ENCODE assay signal across 11 cellular contexts in the genomic region with DNA sequence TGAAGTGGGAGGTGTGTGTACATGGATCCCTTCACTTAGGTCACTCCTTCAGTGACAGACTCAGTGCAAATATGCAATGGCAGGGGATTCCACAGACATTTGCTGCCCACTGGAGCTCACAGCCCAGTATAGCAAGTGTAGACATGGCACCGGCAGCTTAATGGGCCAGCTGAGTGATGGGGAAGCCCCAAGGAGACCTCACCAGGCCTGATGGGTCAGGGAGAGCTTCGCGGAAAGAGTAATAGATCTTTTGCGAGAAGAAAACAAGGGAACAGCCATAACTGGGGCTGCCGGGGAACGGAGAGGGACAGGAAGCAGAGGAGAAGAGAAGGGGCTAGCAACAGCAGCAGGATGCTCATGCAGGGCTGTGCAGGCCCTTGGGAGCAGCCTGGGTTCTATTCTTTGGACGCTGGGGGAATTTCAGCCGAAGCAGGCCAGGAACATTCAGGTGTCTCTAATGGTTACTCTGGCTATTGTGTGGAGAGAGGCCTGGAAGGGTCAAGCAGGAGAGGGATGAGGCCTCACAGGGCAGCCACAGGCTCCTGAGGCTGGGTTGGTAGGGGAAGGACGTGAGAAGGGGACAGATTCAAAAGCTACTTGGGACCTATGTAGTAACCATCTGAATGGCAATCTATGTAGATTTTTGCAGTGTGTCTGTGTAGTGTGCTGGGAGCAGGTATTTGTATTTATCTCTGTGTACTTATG. TPM values are rescaled to one million over a fixed set of nuclear protein-coding genes. Genes with fewer than 3 reads are reported as not detected.
DNase-seq lines count a peak whose midpoint lies in the region; ATAC-seq and TF ChIP-seq lines count a peak whose summit lies in the region.
"Had no signal": no experiment of that assay in that cellular context is flagged by ENCODE, and none has a peak within 500 bp of the region (broad histone marks: within the 10 kb centered on the region; RNA-seq: fewer than 3 reads in every experiment).

No MANE protein-coding gene starts in this region.

- H3K36me3 ChIP-seq in GM06990 (ENCODE audit: control insufficient read depth, insufficient read depth, low read length) (peaks cover 32% of the 10 kb centered on the region), hepatocyte (replicated peaks; ENCODE audit: insufficient read depth, low read depth) (no peaks in the 10 kb centered on the region)

- intact Hi-C loops in activated B cell treated with CpG ODN at 0.5 μM for 24 hours (cut with micrococcal nuclease) = loop anchor here (2.0 kb wide), 2 partner anchors 17 to 1031 kb away; no protein-coding TSS in a partner anchor

- peaks cover 48% of the 10 kb centered on the region for H3K4me1 Mint-ChIP-seq in activated B cell treated with CpG ODN at 0.5 μM for 24 hours

- H3K36me3 Mint-ChIP-seq in activated B cell treated with CpG ODN at 0.5 μM for 24 hours (ENCODE audit: low read depth) = peaks cover 52% of the 10 kb centered on the region

- peaks cover 43% of the 10 kb centered on the region for H3K79me2 ChIP-seq in hepatocyte

- H4K20me1 ChIP-seq in hepatocyte (ENCODE audit: insufficient read depth, poor library complexity, severe bottlenecking) = peaks cover 32% of the 10 kb centered on the region

- no peaks in the 10 kb centered on the region for H3K9me2 ChIP-seq in hepatocyte (replicated peaks; ENCODE audit: insufficient read depth)

- H3K27ac Mint-ChIP-seq in activated B cell treated with CpG ODN at 0.5 μM for 24 hours = peak overlapping the region; percentile 3

- CTCF ChIA-PET in activated B cell treated with CpG ODN at 0.5 μM for 24 hours (lab: Charles Lee) = interaction anchor here (0.6 to 23.1 kb wide), 13 partner anchors 9 to 115 kb away, joined by 3 to 502 read pairs (median 5); a partner anchor contains a TSS

- peak; percentile 22 for DNase-seq in ACHN
- DNase-seq in GM06990 (ENCODE audit: extremely low read depth, insufficient read length) = no peak
- DNase-seq in activated B cell treated with CpG ODN at 0.5 μM for 24 hours = no peak
- DNase-seq in hepatocyte (ENCODE audit: low spot score) = no peak
- DNase-seq in NCI-H524 (lab: John Stamatoyannopoulos, UW) = no peak
- no peak for DNase-seq in HuH-7 (ENCODE audit: low spot score)

- no peak overlapping the region for H3K4me3 Mint-ChIP-seq in activated B cell treated with CpG ODN at 0.5 μM for 24 hours

- in situ Hi-C loops in ACHN (cut with HindIII; ENCODE audit: low pct_ligation_motif_present, low pct_unique_long_range_greater_than_20kb, low sequenced_read_pairs) = no loop called here

- H3K9me3 Mint-ChIP-seq in activated B cell treated with CpG ODN at 0.5 μM for 24 hours = no peaks in the 10 kb centered on the region

- no peak overlapping the region for H3K4me3 ChIP-seq in GM06990 (replicated peaks; ENCODE audit: low read depth, low read length)
- no peak overlapping the region for H3K4me3 ChIP-seq in hepatocyte
- H3K4me3 ChIP-seq: gastroesophageal sphincter, psoas muscle had no signal

- H3K27me3 Mint-ChIP-seq in activated B cell treated with CpG ODN at 0.5 μM for 24 hours = no peaks in the 10 kb centered on the region

- POLR2A ChIA-PET in activated B cell treated with CpG ODN at 0.5 μM for 24 hours (lab: Charles Lee) = interaction anchor here (1.0 to 5.5 kb wide), 5 partner anchors 35 to 102 kb away, joined by 3 to 71 read pairs (median 3); a partner anchor contains a TSS

- peaks cover 19% of the 10 kb centered on the region for H3K4me1 ChIP-seq in hepatocyte (ENCODE audit: insufficient read depth)

- H3K27ac ChIP-seq in hepatocyte = peak overlapping the region; percentile 63
- H3K27ac ChIP-seq: gastroesophageal sphincter, psoas muscle had no signal

- no peaks in the 10 kb centered on the region for H3K27me3 ChIP-seq in GM06990 (replicated peaks; ENCODE audit: control insufficient read depth, insufficient read depth, low read length)
- no peaks in the 10 kb centered on the region for H3K27me3 ChIP-seq in hepatocyte
- H3K27me3 ChIP-seq: gastroesophageal sphincter had no signal

- no peaks in the 10 kb centered on the region for H3K9me3 ChIP-seq in hepatocyte (ENCODE audit: low read depth)
- H3K9me3 ChIP-seq: gastroesophageal sphincter, psoas muscle had no signal

- no peak overlapping the region for H2AFZ ChIP-seq in hepatocyte

- no peak overlapping the region for H3K4me2 ChIP-seq in hepatocyte

- ATAC-seq in activated B cell treated with CpG ODN at 0.5 μM for 24 hours (ENCODE audit: low read depth) (peak; percentile 31), HG03159 (IDR thresholded peaks at IDR 0.05; ENCODE audit: unreplicated experiment) (no peak), HG03095 (IDR thresholded peaks at IDR 0.05; ENCODE audit: unreplicated experiment) (no peak)

- peak; percentile 23 for TF ChIP-seq CTCF in GM06990 (IDR thresholded peaks at IDR 0.05; ENCODE audit: insufficient read depth, low read length, poor library complexity, severe bottlenecking)
- no peak for TF ChIP-seq CTCF in activated B cell treated with CpG ODN at 0.5 μM for 24 hours (IDR thresholded peaks at IDR 0.05)
- no peak for TF ChIP-seq CTCF in hepatocyte (IDR thresholded peaks at IDR 0.05; ENCODE audit: poor library complexity)

- 89% methylated on average over 9 of the region's 9 CpGs for WGBS in hepatocyte (ENCODE audit: low lambda C conversion rate, missing lambda C conversion rate)

RNA-seq across cellular contexts. Expression of a gene that starts 27.0 kb away (rescaled TPM):
- 13.2 and 15.8 TPM in 2 replicates for total RNA-seq in activated B cell treated with CpG ODN at 0.5 μM for 24 hours
- 5.1 and 7.5 TPM in 2 replicates for total RNA-seq in hepatocyte
- polyA plus RNA-seq in hepatocyte = 5.7 and 8.1 TPM in 2 replicates
- total RNA-seq: HT1080 had no signal

RNA-seq across cellular contexts. Expression of a gene that starts 35.3 kb away (rescaled TPM):
- total RNA-seq in activated B cell treated with CpG ODN at 0.5 μM for 24 hours (193 and 211 TPM in 2 replicates), hepatocyte (500 and 543 TPM in 2 replicates)
- 719 and 723 TPM in 2 replicates for polyA plus RNA-seq in hepatocyte
